ENCODE assay signal across 17 cellular contexts in genomic region chr6:143701343-143702234, GRCh38. TPM values are rescaled to one million over a fixed set of nuclear protein-coding genes. Genes with fewer than 3 reads are reported as not detected.
DNase-seq lines count a peak whose midpoint lies in the region; ATAC-seq, FAIRE-seq and TF ChIP-seq lines count a peak whose summit lies in the region.
"Had no signal": no experiment of that assay in that cellular context is flagged by ENCODE, and none has a peak within 500 bp of the region (broad histone marks: within the 10 kb centered on the region; RNA-seq: fewer than 3 reads in every experiment).

No MANE protein-coding gene starts in this region.

- H3K27me3 ChIP-seq in HepG2 (ENCODE audit: control insufficient read depth in 1 of 2, insufficient read depth in 2 of 2, low read length in 2 of 2) (no peaks in the 10 kb centered on the region), right lobe of liver (no peaks in the 10 kb centered on the region), heart left ventricle (no peaks in the 10 kb centered on the region)
- H3K27me3 ChIP-seq: colonic mucosa had no signal

- TF ChIP-seq POLR2A in HepG2 (IDR thresholded peaks at IDR 0.05; ENCODE audit: insufficient read depth in 1 of 2, low read depth in 2 of 2, low read length in 2 of 2) (no peak), right lobe of liver (IDR thresholded peaks at IDR 0.05) (no peak), heart left ventricle (IDR thresholded peaks at IDR 0.05) (no peak)

- H3K9me3 ChIP-seq in HepG2 (ENCODE audit: low read length) (no peaks in the 10 kb centered on the region), right lobe of liver (no peaks in the 10 kb centered on the region), heart left ventricle (no peaks in the 10 kb centered on the region)
- H3K9me3 ChIP-seq: colonic mucosa had no signal

- H4K20me1 ChIP-seq in HepG2 (ENCODE audit: insufficient read depth, low read length) = no peaks in the 10 kb centered on the region

- H3K27ac ChIP-seq in HepG2 (ENCODE audit: extremely low read length, insufficient read depth, low read length) (no peak overlapping the region), right lobe of liver (no peak overlapping the region), heart left ventricle (peak overlapping the region; percentile 5 to 78 (median 64))
- H3K27ac ChIP-seq: colonic mucosa had no signal

- CTCF ChIA-PET in HepG2 (lab: Yijun Ruan, JAX; ENCODE audit: low intra/inter-chr PET ratio, low total read pairs) = no interaction called here

- H3K79me2 ChIP-seq in HepG2 (ENCODE audit: insufficient read depth, low read length) = peaks cover 15% of the 10 kb centered on the region

- TF ChIP-seq EP300 in HepG2 (IDR thresholded peaks at IDR 0.05; ENCODE audit: low read depth in 2 of 2, low read length in 2 of 2) (no peak), HepG2 (CRISPR knock-in tag; IDR thresholded peaks at IDR 0.05; ENCODE audit: borderline replicate concordance) (no peak)

- H3K36me3 ChIP-seq in HepG2 (replicated peaks in 1 of 2; ENCODE audit: control insufficient read depth in 1 of 2, insufficient read depth in 2 of 2, low read length in 2 of 2) (peaks cover 0 to 4% of the 10 kb centered on the region in 2 experiments; a peak in 1 of 5 replicates), right lobe of liver (no peaks in the 10 kb centered on the region), heart left ventricle (no peaks in the 10 kb centered on the region)
- H3K36me3 ChIP-seq: colonic mucosa had no signal

- WGBS in HepG2 (ENCODE audit: low lambda C conversion rate) = 95% methylated on average over 6 of the region's 6 CpGs
- WGBS in right lobe of liver (ENCODE audit: insufficient coverage, low coverage, low lambda C conversion rate, missing lambda C conversion rate) = 70% methylated on average over 6 of the region's 6 CpGs
- WGBS in heart left ventricle, 4 donors = 67 to 72% (median 71%) methylated on average over 6 of the region's 6 CpGs

- no peak overlapping the region for H3K4me3 ChIP-seq in HepG2 (replicated peaks in 1 of 3; ENCODE audit: insufficient read depth in 1 of 3, low read depth in 2 of 3, low read length in 3 of 3)
- no peak overlapping the region for H3K4me3 ChIP-seq in right lobe of liver
- peak overlapping the region in 1 of 12 donors; percentile 17 for H3K4me3 ChIP-seq in heart left ventricle
- H3K4me3 ChIP-seq: colonic mucosa had no signal

- ATAC-seq in HepG2 (no peak), right lobe of liver (no peak), heart left ventricle (peak; percentile 29 to 62 (median 38)), sciatic nerve (peak; percentile 94), HG03175 (IDR thresholded peaks at IDR 0.05; ENCODE audit: unreplicated experiment) (no peak), HG02759 (IDR thresholded peaks at IDR 0.05; ENCODE audit: unreplicated experiment) (no peak)
- ATAC-seq: activated CD8-positive, alpha-beta memory T cell treated with anti-CD3 and anti-CD28 coated beads, Interleukin-2, amount 10 ng/mL, durations not matched to agents 7 days and 5 days; esophagus mucosa had no signal

- no peak overlapping the region for H3K4me2 ChIP-seq in HepG2 (ENCODE audit: low read depth, low read length)

- in situ Hi-C loops in HepG2 (cut with HindIII; ENCODE audit: extremely low pct_ligation_motif_present, low pct_unique_long_range_greater_than_20kb) = no loop called here

- FAIRE-seq in HepG2 (lab: Jason Lieb, UNC) = no peak

- DNase-seq in HepG2 (ENCODE audit: low spot score) = no peak
- DNase-seq in right lobe of liver = no peak
- no peak for DNase-seq in heart left ventricle
- no peak for DNase-seq in sciatic nerve (ENCODE audit: low spot score)
- no peak for DNase-seq in HuH-7.5 (ENCODE audit: low spot score)
- DNase-seq in activated effector memory CD4-positive, alpha-beta T cell treated with Interleukin-2 at 50 U/mL for 16 hours = no peak
- DNase-seq: ACHN; activated CD8-positive, alpha-beta memory T cell treated with anti-CD3 and anti-CD28 coated beads, Interleukin-2, amount 10 ng/mL, durations not matched to agents 7 days and 5 days; colonic mucosa; GF-D8; NCI-H226; OCI-M1; stimulated activated CD4-positive, alpha-beta T cell treated with anti-CD3 and anti-CD28 coated beads, Interleukin-2, amount 100 ng/mL, for 48 hours; SW 1271 had no signal

- POLR2A ChIA-PET in HepG2 (lab: Yijun Ruan, JAX) = interaction anchor here (0.7 kb wide), 1 partner anchor 10 kb away, joined by 6 read pairs; no protein-coding TSS in a partner anchor

- no peak overlapping the region for H2AFZ ChIP-seq in HepG2 (ENCODE audit: low read length)

- TF ChIP-seq RAD21 in HepG2 (CRISPR knock-in tag; IDR thresholded peaks at IDR 0.05) = no peak

- H3K9ac ChIP-seq in HepG2 (ENCODE audit: insufficient read depth, low read depth, low read length) = no peak overlapping the region

- intact Hi-C loops in HepG2 (cut with micrococcal nuclease; ENCODE audit: unreplicated experiment) (no loop called here), right lobe of liver (cut with DNase I) (no loop called here), heart left ventricle (cut with DNase I) (loop anchor here in 1 of 10 donors (5.0 kb wide), 1 partner anchor 41 kb away; no protein-coding TSS in a partner anchor), sciatic nerve (cut with DNase I) (no loop called here)

- TF ChIP-seq CTCF in HepG2 (CRISPR knock-in tag; IDR thresholded peaks at IDR 0.05) (no peak), right lobe of liver (IDR thresholded peaks at IDR 0.05) (no peak), heart left ventricle (IDR thresholded peaks at IDR 0.05) (no peak)

- H3K4me1 ChIP-seq in HepG2 (ENCODE audit: insufficient read depth, low read length) (peaks cover 36% of the 10 kb centered on the region), right lobe of liver (peaks cover 0 to 21% (median 2%) of the 10 kb centered on the region in 4 donors), heart left ventricle (peaks cover 0 to 75% (median 47%) of the 10 kb centered on the region in 12 donors)
- H3K4me1 ChIP-seq: colonic mucosa had no signal

- no TSS peak for BruUV-seq in HepG2 (replicated peaks; lab: Mats Ljungman, UMichigan)

TF ChIP-seq in HepG2, 621 proteins besides CTCF, POLR2A, EP300 and RAD21 (continues in another document):
- TF ChIP-seq EEA1 (CRISPR knock-in tag; IDR thresholded peaks at IDR 0.05; ENCODE audit: borderline replicate concordance) (no peak), ZNF331 (CRISPR knock-in tag; IDR thresholded peaks at IDR 0.05) (no peak), CCAR2 (optimal IDR thresholded peaks at IDR 0.05; ENCODE audit: low read depth, low read length) (no peak), MAFG (CRISPR knock-in tag; IDR thresholded peaks at IDR 0.05) (no peak), ATM (IDR thresholded peaks at IDR 0.05; ENCODE audit: borderline replicate concordance) (no peak), SMARCC2 (IDR thresholded peaks at IDR 0.05) (no peak), THRA (CRISPR knock-in tag; IDR thresholded peaks at IDR 0.05; ENCODE audit: borderline replicate concordance) (no peak), CEBPG (CRISPR knock-in tag; IDR thresholded peaks at IDR 0.05) (peak; percentile 39; the same call in 1 of the 2 replicates)
- TF ChIP-seq, protein P1, sequence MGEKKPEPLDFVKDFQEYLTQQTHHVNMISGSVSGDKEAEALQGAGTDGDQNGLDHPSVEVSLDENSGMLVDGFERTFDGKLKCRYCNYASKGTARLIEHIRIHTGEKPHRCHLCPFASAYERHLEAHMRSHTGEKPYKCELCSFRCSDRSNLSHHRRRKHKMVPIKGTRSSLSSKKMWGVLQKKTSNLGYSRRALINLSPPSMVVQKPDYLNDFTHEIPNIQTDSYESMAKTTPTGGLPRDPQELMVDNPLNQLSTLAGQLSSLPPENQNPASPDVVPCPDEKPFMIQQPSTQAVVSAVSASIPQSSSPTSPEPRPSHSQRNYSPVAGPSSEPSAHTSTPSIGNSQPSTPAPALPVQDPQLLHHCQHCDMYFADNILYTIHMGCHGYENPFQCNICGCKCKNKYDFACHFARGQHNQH (CRISPR knock-in tag; IDR thresholded peaks at IDR 0.05) = no peak

RNA-seq across cellular contexts. Expression of gene PHACTR2, which starts 23.8 kb away (rescaled TPM):
- total RNA-seq in HepG2 (2016; rRNA removed; fragmentation: Illumina TruSeq; extraction: Trizol) (28.2 and 39.1 TPM in 2 replicates), right lobe of liver (10 to 100 TPM; 14.0 to 62.7 (median 20.9) TPM), heart left ventricle (100 to 1,000 TPM in 1 of 9 donors, 10 to 100 TPM in 8; 47.8 to 101 (median 68.3) TPM), sciatic nerve (141 TPM)
- 14.4 and 16.0 TPM in 2 replicates for total RNA-seq in HepG2 (2016; cell fraction: cytosol; rRNA removed; fragmentation: Illumina TruSeq; extraction: Trizol; ENCODE audit: low read depth)
- 28.7 and 34.3 TPM in 2 replicates for total RNA-seq in HepG2 (2016; cell fraction: insoluble cytoplasmic fraction; rRNA removed; fragmentation: Illumina TruSeq; extraction: Trizol)
- 29.1 and 31.7 TPM in 2 replicates for total RNA-seq in HepG2 (2016; cell fraction: membrane; rRNA removed; fragmentation: Illumina TruSeq; extraction: Trizol)
- 27.6 and 29.4 TPM in 2 replicates for total RNA-seq in HepG2 (2016; cell fraction: nucleus; rRNA removed; fragmentation: Illumina TruSeq; extraction: Trizol)
- polyA plus RNA-seq in HepG2 (2011; rRNA removed) (8.4 and 11.3 TPM in 2 replicates), heart left ventricle (10 to 100 TPM; 10.2 to 17.9 TPM)
- polyA plus RNA-seq in HepG2 (2011; cell fraction: cytosol; rRNA removed) = 7.5 and 8.1 TPM in 2 replicates
- polyA plus RNA-seq in HepG2 (2011; cell fraction: nucleus; rRNA removed) = 6.0 and 7.3 TPM in 2 replicates
- polyA plus RNA-seq in HepG2 (2012) = 6.6 and 11.5 TPM in 2 replicates
- 8.4 and 10.1 TPM in 2 replicates for polyA plus RNA-seq in HepG2 (2016; cell fraction: cytosol; fragmentation: Illumina TruSeq; extraction: Trizol; ENCODE audit: low read depth)
- polyA plus RNA-seq in HepG2 (2016; cell fraction: insoluble cytoplasmic fraction; fragmentation: Illumina TruSeq; extraction: Trizol; ENCODE audit: low read depth) = 14.6 and 15.0 TPM in 2 replicates
- polyA plus RNA-seq in HepG2 (2016; cell fraction: membrane; fragmentation: Illumina TruSeq; extraction: Trizol; ENCODE audit: low read depth) = 9.6 and 11.2 TPM in 2 replicates
- 12.7 and 13.6 TPM in 2 replicates for polyA plus RNA-seq in HepG2 (2016; cell fraction: nucleus; fragmentation: Illumina TruSeq; extraction: Trizol; ENCODE audit: insufficient read depth, low read depth)
- 13.8 and 29.8 TPM in 2 replicates for polyA minus RNA-seq in HepG2 (2011; rRNA and poly(A)+ RNA removed; ENCODE audit: low replicate concordance)
- polyA minus RNA-seq in HepG2 (2011; cell fraction: cytosol; rRNA and poly(A)+ RNA removed) = 17.3 and 19.4 TPM in 2 replicates
- 29.9 and 31.0 TPM in 2 replicates for polyA minus RNA-seq in HepG2 (2011; cell fraction: nucleus; rRNA and poly(A)+ RNA removed)

Comparison
In these comparisons a context has a peak if more than half of its experiments do, and no peak if none do; other contexts are left out.
1. ATAC-seq: peak in heart left ventricle (4 of 4) and sciatic nerve (single experiment); none in HepG2 (single experiment), right lobe of liver (0 of 4), HG03175 (single experiment) and HG02759 (single experiment).
2. H3K27ac ChIP-seq: peak in heart left ventricle (12 of 12); none in HepG2 (single experiment) and right lobe of liver (0 of 3).